Comparison of ENCODE assay signal across 8 cellular contexts in the genomic region with DNA sequence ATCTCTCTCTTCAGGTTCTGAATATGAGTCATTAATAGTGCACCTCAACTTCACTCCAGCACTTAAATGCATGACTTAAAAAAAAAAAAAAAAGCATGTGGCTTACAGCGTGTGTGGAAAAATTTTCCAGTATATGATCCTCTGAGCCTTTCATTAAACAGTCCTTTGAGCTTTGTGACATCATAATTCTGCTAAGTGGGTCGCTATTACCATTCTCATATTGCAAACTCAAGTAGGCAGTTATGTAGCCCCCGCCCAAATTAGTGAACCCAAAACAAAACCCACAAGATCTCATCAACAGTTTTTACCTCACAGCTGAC. TPM values are rescaled to one million over a fixed set of nuclear protein-coding genes. Genes with fewer than 3 reads are reported as not detected.
DNase-seq lines count a peak whose midpoint lies in the region; ATAC-seq and TF ChIP-seq lines count a peak whose summit lies in the region.

No MANE protein-coding gene starts in this region.

- H3K9me2 ChIP-seq in neural cell (ENCODE audit: insufficient read depth, low read length): no peaks in the 10 kb centered on the region

- peaks cover 23% of the 10 kb centered on the region for H3K4me1 Mint-ChIP-seq in CD14-positive monocyte

- H3K27me3 Mint-ChIP-seq in CD14-positive monocyte (ENCODE audit: low read depth in 3 of 3): peaks cover 6 to 11% (median 7%) of the 10 kb centered on the region in 3 donors

- H3K9me3 Mint-ChIP-seq in CD14-positive monocyte: peaks cover 0 to 6% (median 0%) of the 10 kb centered on the region in 7 donors

- H3F3A ChIP-seq in neural cell (ENCODE audit: insufficient read depth, low read length, poor library complexity, severe bottlenecking): no peaks in the 10 kb centered on the region

- H3K79me2 ChIP-seq in neural cell (replicated peaks; ENCODE audit: insufficient read depth, low read length): peaks cover 17% of the 10 kb centered on the region

- peak overlapping the region; percentile 90 for H2AFZ ChIP-seq in neural cell (ENCODE audit: low read depth, low read length)

- peak overlapping the region; percentile 98 for H3K4me2 ChIP-seq in neural cell (ENCODE audit: low read length)

- H3K36me3 Mint-ChIP-seq in CD14-positive monocyte: peaks cover 38 to 40% of the 10 kb centered on the region in 2 donors

- H3K36me3 ChIP-seq in neural cell (ENCODE audit: insufficient read depth, low read length): peaks cover 8% of the 10 kb centered on the region

- no peaks in the 10 kb centered on the region for H4K20me1 ChIP-seq in neural cell (ENCODE audit: insufficient read depth)

- H3K9me3 ChIP-seq in neural cell (ENCODE audit: low read length): no peaks in the 10 kb centered on the region

- ATAC-seq in HG03521 (IDR thresholded peaks at IDR 0.05; ENCODE audit: unreplicated experiment) (no peak), HG03460 (IDR thresholded peaks at IDR 0.05; ENCODE audit: unreplicated experiment) (no peak)

- H3K27me3 ChIP-seq in dorsolateral prefrontal cortex: peaks cover 0 to 16% (median 0%) of the 10 kb centered on the region in 45 donors
- H3K27me3 ChIP-seq in neural cell (ENCODE audit: insufficient read depth, low read depth, low read length): no peaks in the 10 kb centered on the region

- peak overlapping the region; percentile 54 to 100 (median 88) for H3K4me3 ChIP-seq in dorsolateral prefrontal cortex
- peak overlapping the region; percentile 92 for H3K4me3 ChIP-seq in neural cell (ENCODE audit: low read length)

- intact Hi-C loops in CD14-positive monocyte (cut with micrococcal nuclease) (loop anchor here in 1 of 2 donors (10.0 kb wide), 1 partner anchor 484 kb away; the partner anchor contains the start of gene VAC14), dorsolateral prefrontal cortex (cut with DNase I) (no loop called here)

- TF ChIP-seq CTCF in CD14-positive monocyte (IDR thresholded peaks at IDR 0.05) (no peak), dorsolateral prefrontal cortex (IDR thresholded peaks at IDR 0.05 in 54 of 56, conservative IDR thresholded peaks at IDR 0.05 in 2 of 56; ENCODE audit: low read depth in 1 of 56, partially characterized antibody in 56 of 56) (no peak), neural cell (IDR thresholded peaks at IDR 0.05; ENCODE audit: poor library complexity, severe bottlenecking) (no peak)

- H3K27ac Mint-ChIP-seq in CD14-positive monocyte: peak overlapping the region; percentile 86 to 91 (median 90)

- no peak for DNase-seq in CD14-positive monocyte (ENCODE audit: low spot score)
- peak; percentile 34 for DNase-seq in M059J (ENCODE audit: low read depth)
- DNase-seq in dorsolateral prefrontal cortex: no peak
- DNase-seq in GDM1 (lab: John Stamatoyannopoulos, UW): no peak
- no peak for DNase-seq in AML-193 (lab: John Stamatoyannopoulos, UW)

- TF ChIP-seq RAD21 in neural cell (conservative IDR thresholded peaks at IDR 0.05): no peak

- peak overlapping the region; percentile 87 for H3K9ac ChIP-seq in neural cell (ENCODE audit: low read length)

- TF ChIP-seq EP300 in neural cell (conservative IDR thresholded peaks at IDR 0.05; ENCODE audit: poor library complexity, severe bottlenecking): no peak

- H3K27ac ChIP-seq in dorsolateral prefrontal cortex (peak overlapping the region in 41 of 59 donors; percentile 16 to 95 (median 82)), neural cell (ENCODE audit: low read length) (peak overlapping the region; percentile 84)

- peak overlapping the region; percentile 83 to 91 for H3K4me3 Mint-ChIP-seq in CD14-positive monocyte

TF ChIP-seq in neural cell, 6 proteins besides CTCF, POLR2A, EP300 and RAD21:
- TF ChIP-seq MXI1 (conservative IDR thresholded peaks at IDR 0.05; ENCODE audit: poor library complexity, severe bottlenecking) (no peak), EZH2 (IDR thresholded peaks at IDR 0.05; ENCODE audit: borderline replicate concordance, insufficient read depth, low read length, poor library complexity, severe bottlenecking) (no peak), TAF1 (IDR thresholded peaks at IDR 0.05; ENCODE audit: low read depth) (no peak), POLR2AphosphoS5 (IDR thresholded peaks at IDR 0.05) (no peak), SMC3 (conservative IDR thresholded peaks at IDR 0.05; ENCODE audit: poor library complexity) (no peak)
- TF ChIP-seq, protein P1, sequence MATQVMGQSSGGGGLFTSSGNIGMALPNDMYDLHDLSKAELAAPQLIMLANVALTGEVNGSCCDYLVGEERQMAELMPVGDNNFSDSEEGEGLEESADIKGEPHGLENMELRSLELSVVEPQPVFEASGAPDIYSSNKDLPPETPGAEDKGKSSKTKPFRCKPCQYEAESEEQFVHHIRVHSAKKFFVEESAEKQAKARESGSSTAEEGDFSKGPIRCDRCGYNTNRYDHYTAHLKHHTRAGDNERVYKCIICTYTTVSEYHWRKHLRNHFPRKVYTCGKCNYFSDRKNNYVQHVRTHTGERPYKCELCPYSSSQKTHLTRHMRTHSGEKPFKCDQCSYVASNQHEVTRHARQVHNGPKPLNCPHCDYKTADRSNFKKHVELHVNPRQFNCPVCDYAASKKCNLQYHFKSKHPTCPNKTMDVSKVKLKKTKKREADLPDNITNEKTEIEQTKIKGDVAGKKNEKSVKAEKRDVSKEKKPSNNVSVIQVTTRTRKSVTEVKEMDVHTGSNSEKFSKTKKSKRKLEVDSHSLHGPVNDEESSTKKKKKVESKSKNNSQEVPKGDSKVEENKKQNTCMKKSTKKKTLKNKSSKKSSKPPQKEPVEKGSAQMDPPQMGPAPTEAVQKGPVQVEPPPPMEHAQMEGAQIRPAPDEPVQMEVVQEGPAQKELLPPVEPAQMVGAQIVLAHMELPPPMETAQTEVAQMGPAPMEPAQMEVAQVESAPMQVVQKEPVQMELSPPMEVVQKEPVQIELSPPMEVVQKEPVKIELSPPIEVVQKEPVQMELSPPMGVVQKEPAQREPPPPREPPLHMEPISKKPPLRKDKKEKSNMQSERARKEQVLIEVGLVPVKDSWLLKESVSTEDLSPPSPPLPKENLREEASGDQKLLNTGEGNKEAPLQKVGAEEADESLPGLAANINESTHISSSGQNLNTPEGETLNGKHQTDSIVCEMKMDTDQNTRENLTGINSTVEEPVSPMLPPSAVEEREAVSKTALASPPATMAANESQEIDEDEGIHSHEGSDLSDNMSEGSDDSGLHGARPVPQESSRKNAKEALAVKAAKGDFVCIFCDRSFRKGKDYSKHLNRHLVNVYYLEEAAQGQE (IDR thresholded peaks at IDR 0.05; ENCODE audit: borderline replicate concordance): no peak

RNA-seq across cellular contexts. Expression of gene CMTR2, which starts 0.7 kb away (rescaled TPM):
- polyA plus RNA-seq in CD14-positive monocyte (10 to 100 TPM; 11.5 to 12.7 TPM), neural cell (46.9 and 48.1 TPM in 2 replicates)
- 21.3 and 33.8 TPM in 2 replicates for total RNA-seq in M059J (2014; rRNA removed; shearing (Covaris generic))
- total RNA-seq in dorsolateral prefrontal cortex: 10 to 100 TPM in 83 of 120 experiments, 1 to 10 TPM in 37; 7.8 to 16.9 (median 11.4) TPM
- 67.9 and 76.3 TPM in 2 replicates for polyA minus RNA-seq in neural cell

RNA-seq across cellular contexts. Expression of gene HYDIN, which starts 58.0 kb away (rescaled TPM):
- not detected for polyA plus RNA-seq in CD14-positive monocyte
- 0.07 TPM in 1 of 2 replicates, not detected in the other for total RNA-seq in M059J (2014; rRNA removed; shearing (Covaris generic))
- total RNA-seq in dorsolateral prefrontal cortex: 10 to 100 TPM; 16.8 to 65.8 (median 38.2) TPM
- 0.54 and 2.2 TPM in 2 replicates for polyA plus RNA-seq in neural cell
- 7.3 and 17.4 TPM in 2 replicates for polyA minus RNA-seq in neural cell

Comparison
In these comparisons a context has a peak if more than half of its experiments do, and no peak if none do; other contexts are left out.
1. RNA of gene HYDIN, which starts 58.0 kb away (total RNA-seq): 16.8 to 65.8 TPM in dorsolateral prefrontal cortex; 0.07 TPM in M059J; every median in the first group is over 10 times any median in the second.